Comparison of ENCODE assay signal across 16 cellular contexts in genomic region chr12:129613311-129613710, GRCh38.
A peak's percentile ranks its signal among the peaks of the same experiment; 100 is the strongest.
DNase-seq lines count a peak whose midpoint lies in the region; ATAC-seq and TF ChIP-seq lines count a peak whose summit lies in the region.
"Had no signal": no experiment of that assay in that cellular context is flagged by ENCODE, and none has a peak within 500 bp of the region (broad histone marks: within the 10 kb centered on the region; RNA-seq: fewer than 3 reads in every experiment).

No MANE protein-coding gene starts in this region.

- H2AK5ac ChIP-seq in mesenchymal stem cell (ENCODE audit: low read length, severe bottlenecking) = peak overlapping the region; percentile 83

- H3K36me3 Mint-ChIP-seq in CD8-positive, alpha-beta T cell = no peaks in the 10 kb centered on the region
- H3K36me3 Mint-ChIP-seq: CD4-positive, CD25-positive, alpha-beta regulatory T cell had no signal

- H3K18ac ChIP-seq in mesenchymal stem cell (ENCODE audit: low read depth in 1 of 2, low read length in 2 of 2) = no peak overlapping the region

- POLR2A ChIA-PET in CD8-positive, alpha-beta T cell (lab: Charles Lee) = no interaction called here

- H3K9me3 Mint-ChIP-seq in CD8-positive, alpha-beta T cell = peaks cover 6% of the 10 kb centered on the region

- peaks cover 10% of the 10 kb centered on the region for H3K9me3 ChIP-seq in mesenchymal stem cell (ENCODE audit: control insufficient read depth, low read length)
- H3K9me3 ChIP-seq in CD8-positive, alpha-beta T cell (ENCODE audit: low read length) = no peaks in the 10 kb centered on the region
- H3K9me3 ChIP-seq: BE2C, Caco-2 had no signal

- H3K23ac ChIP-seq in mesenchymal stem cell (ENCODE audit: low read length in 2 of 2) = no peak overlapping the region

- no peaks in the 10 kb centered on the region for H3K36me3 ChIP-seq in mesenchymal stem cell (ENCODE audit: control insufficient read depth in 1 of 2, insufficient read depth in 2 of 2, low read depth in 1 of 2, low read length in 2 of 2)
- H3K36me3 ChIP-seq in CD8-positive, alpha-beta T cell (ENCODE audit: insufficient read depth, low read length) = no peaks in the 10 kb centered on the region
- H3K36me3 ChIP-seq: BE2C had no signal

- no peak overlapping the region for H3K4me2 ChIP-seq in mesenchymal stem cell (ENCODE audit: low read length, poor library complexity, severe bottlenecking)

- H3K27ac Mint-ChIP-seq in CD8-positive, alpha-beta T cell = no peak overlapping the region
- H3K27ac Mint-ChIP-seq: CD4-positive, CD25-positive, alpha-beta regulatory T cell; H9 had no signal

- intact Hi-C loops in CD8-positive, alpha-beta T cell (cut with DNase I, micrococcal nuclease) = no loop called here

- H3K4me1 ChIP-seq in mesenchymal stem cell (ENCODE audit: control insufficient read depth, insufficient read depth, low read depth, low read length) = no peaks in the 10 kb centered on the region
- H3K4me1 ChIP-seq in CD8-positive, alpha-beta T cell (ENCODE audit: insufficient read depth, low read length) = no peaks in the 10 kb centered on the region
- H3K4me1 ChIP-seq: BE2C, Caco-2 had no signal

- CTCF ChIA-PET in CD8-positive, alpha-beta T cell (lab: Charles Lee) = no interaction called here

- no peak overlapping the region for H3K14ac ChIP-seq in mesenchymal stem cell (ENCODE audit: low read length in 2 of 2)

- H3K4ac ChIP-seq in mesenchymal stem cell (ENCODE audit: low read depth in 1 of 2, low read length in 2 of 2) = no peak overlapping the region

- no peak overlapping the region for H3K27ac ChIP-seq in mesenchymal stem cell (ENCODE audit: low read length, poor library complexity, severe bottlenecking)
- no peak overlapping the region for H3K27ac ChIP-seq in CD8-positive, alpha-beta T cell (ENCODE audit: low read depth, low read length)

- no peaks in the 10 kb centered on the region for H3K27me3 Mint-ChIP-seq in CD8-positive, alpha-beta T cell (ENCODE audit: low read depth)
- H3K27me3 Mint-ChIP-seq: CD4-positive, CD25-positive, alpha-beta regulatory T cell had no signal

- DNase-seq in Daoy (ENCODE audit: low read depth) (peak; percentile 64), RPMI7951 (ENCODE audit: low read depth) (peak; percentile 62), mesenchymal stem cell (no peak), iPS-NIHi11 (ENCODE audit: low spot score) (no peak)
- no peak for DNase-seq in CD8-positive, alpha-beta T cell
- DNase-seq: BE2C; C1 segment of cervical spinal cord; Caco-2; CD4-positive, CD25-positive, alpha-beta regulatory T cell; DMS153; DMS79; GF-D8; H9 had no signal

- H4K91ac ChIP-seq in mesenchymal stem cell (ENCODE audit: low read length) = no peak overlapping the region

- H3K4me3 ChIP-seq in mesenchymal stem cell (ENCODE audit: insufficient read depth in 1 of 2, low read depth in 1 of 2, low read length in 2 of 2) = no peak overlapping the region
- no peak overlapping the region for H3K4me3 ChIP-seq in CD8-positive, alpha-beta T cell (ENCODE audit: low read depth, low read length)
- H3K4me3 ChIP-seq: GM12878 had no signal

- no peaks in the 10 kb centered on the region for H3K4me1 Mint-ChIP-seq in CD8-positive, alpha-beta T cell (ENCODE audit: low read depth)
- H3K4me1 Mint-ChIP-seq: CD4-positive, CD25-positive, alpha-beta regulatory T cell had no signal

- H2BK5ac ChIP-seq in mesenchymal stem cell (ENCODE audit: low read depth, low read length, poor library complexity, severe bottlenecking) = no peak overlapping the region

- ATAC-seq in HG02798 (IDR thresholded peaks at IDR 0.05; ENCODE audit: poor library complexity, unreplicated experiment) = no peak
- no peak for ATAC-seq in CD8-positive, alpha-beta T cell
- no peak for ATAC-seq in HG02610 (IDR thresholded peaks at IDR 0.05; ENCODE audit: unreplicated experiment)
- ATAC-seq: GM12878 had no signal

- no peak overlapping the region for H2AFZ ChIP-seq in mesenchymal stem cell (ENCODE audit: low read depth, low read length)

- H2BK120ac ChIP-seq in mesenchymal stem cell (ENCODE audit: low read depth, low read length) = no peak overlapping the region

- no peak for TF ChIP-seq CTCF in CD8-positive, alpha-beta T cell (IDR thresholded peaks at IDR 0.05)

- no peak overlapping the region for H2BK15ac ChIP-seq in mesenchymal stem cell (ENCODE audit: low read depth, poor library complexity, severe bottlenecking)

- no peak overlapping the region for H2BK12ac ChIP-seq in mesenchymal stem cell (ENCODE audit: low read length in 2 of 2)

- H3K79me1 ChIP-seq in mesenchymal stem cell (replicated peaks; ENCODE audit: low read length, poor library complexity, severe bottlenecking) = no peaks in the 10 kb centered on the region

- no peak overlapping the region for H4K8ac ChIP-seq in mesenchymal stem cell (ENCODE audit: low read length)

- no peak overlapping the region for H3K4me3 Mint-ChIP-seq in CD8-positive, alpha-beta T cell
- H3K4me3 Mint-ChIP-seq: CD4-positive, CD25-positive, alpha-beta regulatory T cell; H9 had no signal

- no peak overlapping the region for H3K9ac ChIP-seq in mesenchymal stem cell (ENCODE audit: low read length)

- no peaks in the 10 kb centered on the region for H3K27me3 ChIP-seq in mesenchymal stem cell (ENCODE audit: control insufficient read depth in 1 of 2, insufficient read depth in 1 of 2, low read length in 2 of 2)
- no peaks in the 10 kb centered on the region for H3K27me3 ChIP-seq in CD8-positive, alpha-beta T cell (ENCODE audit: insufficient read depth, low read length)
- H3K27me3 ChIP-seq: BE2C had no signal

- WGBS in mesenchymal stem cell = 80% methylated on average over 8 of the region's 9 CpGs

Comparison
In these comparisons a context has a peak if more than half of its experiments do, and no peak if none do; other contexts are left out.
1. DNase-seq: peak in Daoy (single experiment) and RPMI7951 (single experiment); none in mesenchymal stem cell (single experiment), CD8-positive, alpha-beta T cell (0 of 7) and iPS-NIHi11 (single experiment).